ENCODE assay signal across 19 cellular contexts in the genomic region with DNA sequence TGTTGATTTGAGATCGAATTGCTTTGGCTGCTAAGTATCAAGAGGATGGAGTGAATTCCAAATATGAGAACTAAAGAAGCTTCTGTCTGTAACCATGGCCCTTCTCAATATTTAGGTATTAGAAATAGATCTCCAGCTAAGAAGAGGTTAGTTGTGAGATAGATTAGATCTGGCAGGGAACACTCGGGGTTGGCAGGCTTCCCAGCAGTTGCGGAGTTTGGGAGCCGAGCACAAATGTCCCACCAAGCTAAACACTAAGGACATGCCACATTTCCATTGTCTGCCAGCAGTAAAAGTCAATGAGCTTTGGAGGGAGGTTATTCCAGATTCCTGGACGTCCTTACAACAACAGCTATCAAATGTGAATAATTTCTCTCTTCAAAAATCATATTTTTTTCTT.
"Had no signal": no experiment of that assay in that cellular context is flagged by ENCODE, and none has a peak within 500 bp of the region (broad histone marks: within the 10 kb centered on the region; RNA-seq: fewer than 3 reads in every experiment).

No MANE protein-coding gene starts in this region.

- H3K4me1 ChIP-seq: colonic mucosa, prostate gland, transverse colon, uterus had no signal

- ATAC-seq: activated CD8-positive, alpha-beta memory T cell treated with anti-CD3 and anti-CD28 coated beads, Interleukin-2, amount 10 ng/mL, durations not matched to agents 7 days and 5 days; natural killer cell treated with Interleukin-12 subunit alpha and Interleukin-12 subunit beta and Interleukin-15 and Interleukin-18, amount 100 ng/mL, for 72 hours; right cardiac atrium; stimulated activated naive CD8-positive, alpha-beta T cell treated with anti-CD3 and anti-CD28 coated beads, Interleukin-15, Interleukin-2, amounts not matched to agents 100 U/mL and 50 U/mL, for 24 hours had no signal

- H3K4me3 Mint-ChIP-seq: activated B cell treated with CpG ODN at 0.5 μM for 24 hours; activated CD4-positive, alpha-beta memory T cell treated with anti-CD3 and anti-CD28 coated beads, Interleukin-2, amount 10 ng/mL, durations not matched to agents 7 days and 5 days; activated CD8-positive, alpha-beta memory T cell treated with anti-CD3 and anti-CD28 coated beads, Interleukin-2, amount 10 ng/mL, durations not matched to agents 7 days and 5 days; activated naive CD8-positive, alpha-beta T cell treated with anti-CD3 and anti-CD28 coated beads for 36 hours; central memory CD8-positive, alpha-beta T cell; natural killer cell treated with Interleukin-12 subunit alpha and Interleukin-12 subunit beta and Interleukin-15 and Interleukin-18, amount 100 ng/mL, for 72 hours had no signal

- H3K27me3 Mint-ChIP-seq: activated B cell treated with CpG ODN at 0.5 μM for 24 hours; activated CD4-positive, alpha-beta memory T cell treated with anti-CD3 and anti-CD28 coated beads, Interleukin-2, amount 10 ng/mL, durations not matched to agents 7 days and 5 days; activated CD8-positive, alpha-beta memory T cell treated with anti-CD3 and anti-CD28 coated beads, Interleukin-2, amount 10 ng/mL, durations not matched to agents 7 days and 5 days; activated naive CD8-positive, alpha-beta T cell treated with anti-CD3 and anti-CD28 coated beads for 36 hours; central memory CD8-positive, alpha-beta T cell; natural killer cell treated with Interleukin-12 subunit alpha and Interleukin-12 subunit beta and Interleukin-15 and Interleukin-18, amount 100 ng/mL, for 72 hours had no signal

- DNase-seq: activated B cell treated with CpG ODN at 0.5 μM for 24 hours; activated CD4-positive, alpha-beta memory T cell treated with anti-CD3 and anti-CD28 coated beads, Interleukin-2, amount 10 ng/mL, durations not matched to agents 7 days and 5 days; activated CD4-positive, alpha-beta T cell treated with anti-CD3 and anti-CD28 coated beads for 4 hours; activated CD8-positive, alpha-beta memory T cell treated with anti-CD3 and anti-CD28 coated beads, Interleukin-2, amount 10 ng/mL, durations not matched to agents 7 days and 5 days; activated naive CD8-positive, alpha-beta T cell treated with anti-CD3 and anti-CD28 coated beads for 36 hours; brain microvascular endothelial cell; colonic mucosa; erythroblast; foreskin melanocyte; right cardiac atrium; stimulated activated CD4-positive, alpha-beta T cell treated with anti-CD3 and anti-CD28 coated beads, Interleukin-2, amount 100 ng/mL, for 24 hours; stimulated activated naive CD8-positive, alpha-beta T cell treated with anti-CD3 and anti-CD28 coated beads, Interleukin-15, Interleukin-2, amounts not matched to agents 100 U/mL and 50 U/mL, for 24 hours; T-helper 9 cell; transverse colon; uterus had no signal

- H3K27me3 ChIP-seq: brain microvascular endothelial cell, colonic mucosa, transverse colon, uterus had no signal

- H3K36me3 ChIP-seq: brain microvascular endothelial cell, colonic mucosa, prostate gland, transverse colon, uterus had no signal

- H3K9me3 ChIP-seq: colonic mucosa, prostate gland, transverse colon, uterus had no signal

- H3K36me3 Mint-ChIP-seq: activated CD8-positive, alpha-beta memory T cell treated with anti-CD3 and anti-CD28 coated beads, Interleukin-2, amount 10 ng/mL, durations not matched to agents 7 days and 5 days; activated naive CD8-positive, alpha-beta T cell treated with anti-CD3 and anti-CD28 coated beads for 36 hours had no signal

- H3K4me1 Mint-ChIP-seq: activated B cell treated with CpG ODN at 0.5 μM for 24 hours; activated CD4-positive, alpha-beta memory T cell treated with anti-CD3 and anti-CD28 coated beads, Interleukin-2, amount 10 ng/mL, durations not matched to agents 7 days and 5 days; activated CD8-positive, alpha-beta memory T cell treated with anti-CD3 and anti-CD28 coated beads, Interleukin-2, amount 10 ng/mL, durations not matched to agents 7 days and 5 days; activated naive CD8-positive, alpha-beta T cell treated with anti-CD3 and anti-CD28 coated beads for 36 hours; central memory CD8-positive, alpha-beta T cell had no signal

- H3K27ac Mint-ChIP-seq: activated B cell treated with CpG ODN at 0.5 μM for 24 hours; activated CD4-positive, alpha-beta memory T cell treated with anti-CD3 and anti-CD28 coated beads, Interleukin-2, amount 10 ng/mL, durations not matched to agents 7 days and 5 days; activated CD8-positive, alpha-beta memory T cell treated with anti-CD3 and anti-CD28 coated beads, Interleukin-2, amount 10 ng/mL, durations not matched to agents 7 days and 5 days; activated naive CD8-positive, alpha-beta T cell treated with anti-CD3 and anti-CD28 coated beads for 36 hours; natural killer cell treated with Interleukin-12 subunit alpha and Interleukin-12 subunit beta and Interleukin-15 and Interleukin-18, amount 100 ng/mL, for 72 hours had no signal

- H3K27ac ChIP-seq: brain microvascular endothelial cell, colonic mucosa, prostate gland, transverse colon, uterus had no signal

- H3K4me3 ChIP-seq: colonic mucosa, lung, prostate gland, transverse colon, uterus had no signal
